21 cellular contexts compared by ENCODE assay signal in the genomic region with DNA sequence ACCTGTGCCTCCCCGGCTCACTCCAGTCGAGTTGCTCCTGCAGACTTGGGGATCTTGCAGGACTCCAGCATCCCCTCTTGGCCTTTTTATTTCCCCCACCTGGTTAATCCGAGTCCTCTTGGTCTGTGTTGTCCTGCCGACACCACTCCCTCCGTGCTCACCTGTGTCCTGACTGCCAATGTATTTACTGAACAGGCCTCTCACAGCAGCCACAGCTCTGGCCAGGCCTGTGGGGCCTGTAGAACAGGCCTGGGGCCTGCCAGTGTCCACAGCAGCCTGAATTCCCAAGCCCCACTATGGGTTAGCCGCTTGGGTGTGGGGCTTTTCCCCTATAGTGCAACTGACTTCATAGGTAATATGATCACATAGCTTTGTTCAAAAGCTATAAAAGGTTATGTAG. TPM values are rescaled to one million over a fixed set of nuclear protein-coding genes. Genes with fewer than 3 reads are reported as not detected.
A peak's percentile ranks its signal among the peaks of the same experiment; 100 is the strongest.
DNase-seq lines count a peak whose midpoint lies in the region; ATAC-seq, FAIRE-seq and TF ChIP-seq lines count a peak whose summit lies in the region.
"Had no signal": no experiment of that assay in that cellular context is flagged by ENCODE, and none has a peak within 500 bp of the region (broad histone marks: within the 10 kb centered on the region; RNA-seq: fewer than 3 reads in every experiment).

No MANE protein-coding gene starts in this region.

- H3K27ac Mint-ChIP-seq in H9, result no peak overlapping the region
- H3K27ac Mint-ChIP-seq: B cell; CD4-positive, alpha-beta memory T cell had no signal

- no peak overlapping the region for H3K56ac ChIP-seq in H9 (ENCODE audit: insufficient read length, low read depth, low read length)

- POLR2A ChIA-PET in GM10248 (lab: Yijun Ruan, JAX), result no interaction called here

- no peak overlapping the region for H4K5ac ChIP-seq in H9 (ENCODE audit: insufficient read length, low read depth, low read length)

- H3K4me3 ChIP-seq in SJCRH30, result no peak overlapping the region
- H3K4me3 ChIP-seq in rectal smooth muscle tissue (ENCODE audit: low read length), result no peak overlapping the region
- H3K4me3 ChIP-seq: GM23248 had no signal

- H3K23ac ChIP-seq in H9 (ENCODE audit: insufficient read length, low read depth, low read length), result no peak overlapping the region

- CTCF ChIA-PET in GM10248 (lab: Yijun Ruan, JAX), result no interaction called here

- H3K4me1 ChIP-seq in H9 (ENCODE audit: insufficient read depth, low read length) (no peaks in the 10 kb centered on the region), SJCRH30 (peaks cover 20% of the 10 kb centered on the region), rectal smooth muscle tissue (ENCODE audit: control insufficient read depth, insufficient read depth, low read length) (peaks cover 3% of the 10 kb centered on the region)

- H2BK15ac ChIP-seq in H9 (ENCODE audit: low read depth, low read length), result no peak overlapping the region

- H3K18ac ChIP-seq in H9 (ENCODE audit: insufficient read length, low read depth, low read length), result no peak overlapping the region

- no peaks in the 10 kb centered on the region for H3K4me1 Mint-ChIP-seq in H9
- H3K4me1 Mint-ChIP-seq: B cell; CD4-positive, alpha-beta memory T cell had no signal

- H2BK120ac ChIP-seq in H9 (ENCODE audit: low read depth, low read length, poor library complexity, severe bottlenecking), result no peak overlapping the region

- intact Hi-C loops in left colon (cut with DNase I, micrococcal nuclease), result no loop called here

- H3K4me3 Mint-ChIP-seq in H9, result no peak overlapping the region
- H3K4me3 Mint-ChIP-seq: B cell; CD4-positive, alpha-beta memory T cell had no signal

- H3K27ac ChIP-seq in H9 (ENCODE audit: insufficient read length, low read depth, low read length), result no peak overlapping the region
- H3K27ac ChIP-seq in SJCRH30, result peak overlapping the region; percentile 51; the same call in 1 of the 2 replicates
- peak overlapping the region; percentile 8 for H3K27ac ChIP-seq in rectal smooth muscle tissue (ENCODE audit: low read depth, low read length)
- H3K27ac ChIP-seq: GM23248 had no signal

- no peak overlapping the region for H3K9ac ChIP-seq in H9 (ENCODE audit: extremely low read depth, insufficient read length, low read length)
- no peak overlapping the region for H3K9ac ChIP-seq in rectal smooth muscle tissue (ENCODE audit: low read length)
- H3K9ac ChIP-seq: GM23248 had no signal

- H3K27me3 Mint-ChIP-seq in H9 (ENCODE audit: low read depth), result no peaks in the 10 kb centered on the region
- H3K27me3 Mint-ChIP-seq: B cell; CD4-positive, alpha-beta memory T cell had no signal

- no peaks in the 10 kb centered on the region for H3K23me2 ChIP-seq in H9 (ENCODE audit: insufficient read length, low read depth, low read length, poor library complexity, severe bottlenecking)

- no peak overlapping the region for H2BK20ac ChIP-seq in H9 (ENCODE audit: low read depth, low read length, poor library complexity, severe bottlenecking)

- no peak overlapping the region for H2BK12ac ChIP-seq in H9 (ENCODE audit: insufficient read length, low read depth, low read length)

- no peak overlapping the region for H4K8ac ChIP-seq in H9 (replicated peaks; ENCODE audit: insufficient read length, low read depth, low read length)

- DNase-seq in H9, result peak; percentile 12
- no peak for DNase-seq in SJCRH30
- DNase-seq in mesenteric fat pad (ENCODE audit: low spot score), result peak; percentile 57
- no peak for DNase-seq in GM10248 (ENCODE audit: extremely low spot score)
- DNase-seq in SIG-M5 treated with dmso at 0.1 percent for 504 hours (lab: John Stamatoyannopoulos, UW; ENCODE audit: unreplicated experiment), result no peak
- no peak for DNase-seq in left colon
- no peak for DNase-seq in D721Med (ENCODE audit: insufficient read length, low spot score)
- DNase-seq: ACHN; CD4-positive, alpha-beta memory T cell; DND-41; GDM1; GM23248; NCI-H1417; NCI-H2029 treated with DMSO at 0.1 percent for 48 hours; NCI-H226; NCI-H69; NK-92 treated with Interleukin-12 subunit alpha and Interleukin-12 subunit beta, amount 100 ng/mL, for 24 hours; SHP77 had no signal

- no peak overlapping the region for H3K14ac ChIP-seq in H9 (ENCODE audit: insufficient read depth, low read length)

- H2BK5ac ChIP-seq in H9 (ENCODE audit: insufficient read length, low read length), result no peak overlapping the region

- no peaks in the 10 kb centered on the region for H3K79me2 ChIP-seq in H9 (ENCODE audit: insufficient read depth, low read length)

- H2AK5ac ChIP-seq in H9 (ENCODE audit: insufficient read length, low read length), result no peak overlapping the region

- no CpG with 5 or more reads among the region's 6 CpGs for WGBS in H9 (ENCODE audit: extremely low coverage, insufficient read length, low lambda C conversion rate)

- no peaks in the 10 kb centered on the region for H3K79me1 ChIP-seq in H9 (ENCODE audit: insufficient read depth, low read depth, low read length, poor library complexity, severe bottlenecking)

- H3K9me3 Mint-ChIP-seq in H9, result no peaks in the 10 kb centered on the region
- H3K9me3 Mint-ChIP-seq: CD4-positive, alpha-beta memory T cell had no signal

- TF ChIP-seq CTCF in H9 (conservative IDR thresholded peaks at IDR 0.05), result no peak
- TF ChIP-seq CTCF in GM10248 (IDR thresholded peaks at IDR 0.05; ENCODE audit: control extremely low read depth, extremely low read depth, low read depth, missing control alignments), result no peak
- TF ChIP-seq CTCF in D721Med (IDR thresholded peaks at IDR 0.05; ENCODE audit: insufficient read depth, missing control alignments), result no peak

- FAIRE-seq in D721Med (lab: Jason Lieb, UNC), result no peak
- FAIRE-seq: HTR-8/SVneo had no signal

- H3K36me3 ChIP-seq in SJCRH30 (peaks cover 24% of the 10 kb centered on the region; the same call in 1 of the 2 replicates), rectal smooth muscle tissue (ENCODE audit: control insufficient read depth, insufficient read depth, low read length) (peaks cover 19% of the 10 kb centered on the region)

- H3T11ph ChIP-seq in H9 (ENCODE audit: low read length), result no peak overlapping the region

- H4K20me1 ChIP-seq in H9 (ENCODE audit: control insufficient read depth, insufficient read depth, insufficient read length), result no peaks in the 10 kb centered on the region

- ATAC-seq in left colon, result no peak

- no peak overlapping the region for H2AFZ ChIP-seq in H9 (ENCODE audit: low read length)
- H2AFZ ChIP-seq: GM23248 had no signal

- H4K91ac ChIP-seq in H9 (ENCODE audit: insufficient read length, low read depth, low read length), result no peak overlapping the region

- H3K27me3 ChIP-seq in H9 (ENCODE audit: insufficient read depth, low read length), result no peaks in the 10 kb centered on the region
- H3K27me3 ChIP-seq in SJCRH30, result no peaks in the 10 kb centered on the region
- no peaks in the 10 kb centered on the region for H3K27me3 ChIP-seq in rectal smooth muscle tissue (ENCODE audit: control insufficient read depth, insufficient read depth, low read length)

- H3K4ac ChIP-seq in H9 (ENCODE audit: low read depth, low read length), result no peak overlapping the region

- peaks cover 8 to 54% (median 43%) of the 10 kb centered on the region in 3 experiments for H3K36me3 Mint-ChIP-seq in H9 (ENCODE audit: insufficient read depth in 1 of 3, low read depth in 3 of 3)

- H3K9me3 ChIP-seq in H9 (ENCODE audit: control insufficient read depth, low read depth, low read length) (no peaks in the 10 kb centered on the region), SJCRH30 (replicated peaks) (no peaks in the 10 kb centered on the region)

- no peak overlapping the region for H3K4me2 ChIP-seq in H9 (ENCODE audit: insufficient read depth, insufficient read length, low read length)

RNA-seq across cellular contexts. Expression of gene ZNF467, which starts 46.3 kb away (rescaled TPM):
- total RNA-seq in H9 (2021) (0.31 and 0.35 TPM in 2 replicates), mesenteric fat pad (11.5 TPM), left colon (1 to 10 TPM; 1.5 to 6.0 TPM)
- not detected in 2 replicates for total RNA-seq in SJCRH30 (2014; rRNA removed; shearing (Covaris generic))
- total RNA-seq: GM23248 had no signal

Comparison
In these comparisons a context has a peak if more than half of its experiments do, and no peak if none do; other contexts are left out.
1. DNase-seq: peak in H9 (single experiment) and mesenteric fat pad (single experiment); none in SJCRH30 (0 of 2), GM10248 (single experiment), SIG-M5 treated with dmso at 0.1 percent for 504 hours (single experiment), left colon (0 of 2) and D721Med (single experiment).